ENCODE assay signal across 1 cellular context in the genomic region with DNA sequence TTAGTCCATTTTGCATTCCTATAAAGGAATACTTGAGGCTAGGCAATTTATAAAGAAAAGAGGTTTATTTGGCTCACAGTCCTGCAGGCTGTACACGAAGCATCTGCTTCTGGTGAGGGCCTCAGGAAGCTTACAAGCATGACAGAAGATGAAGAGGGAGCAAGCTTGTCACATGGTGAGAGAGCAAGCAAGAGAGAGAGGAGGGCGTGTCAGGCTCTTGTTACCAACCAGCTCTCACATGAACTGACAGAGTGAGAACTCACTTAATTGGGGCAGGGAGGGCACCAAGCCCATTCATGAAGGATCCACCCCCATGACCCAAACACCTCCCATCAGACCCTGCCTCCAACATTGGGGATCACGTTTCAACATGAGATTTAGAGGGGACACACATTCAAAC.
TF ChIP-seq lines count a peak whose summit lies in the region.

No MANE protein-coding gene starts in this region.

TF ChIP-seq in GM12878, 131 proteins besides CTCF, POLR2A, EP300 and RAD21:
- no peak for TF ChIP-seq CBX5 (IDR thresholded peaks at IDR 0.05; ENCODE audit: low read depth)
- TF ChIP-seq, protein P1, sequence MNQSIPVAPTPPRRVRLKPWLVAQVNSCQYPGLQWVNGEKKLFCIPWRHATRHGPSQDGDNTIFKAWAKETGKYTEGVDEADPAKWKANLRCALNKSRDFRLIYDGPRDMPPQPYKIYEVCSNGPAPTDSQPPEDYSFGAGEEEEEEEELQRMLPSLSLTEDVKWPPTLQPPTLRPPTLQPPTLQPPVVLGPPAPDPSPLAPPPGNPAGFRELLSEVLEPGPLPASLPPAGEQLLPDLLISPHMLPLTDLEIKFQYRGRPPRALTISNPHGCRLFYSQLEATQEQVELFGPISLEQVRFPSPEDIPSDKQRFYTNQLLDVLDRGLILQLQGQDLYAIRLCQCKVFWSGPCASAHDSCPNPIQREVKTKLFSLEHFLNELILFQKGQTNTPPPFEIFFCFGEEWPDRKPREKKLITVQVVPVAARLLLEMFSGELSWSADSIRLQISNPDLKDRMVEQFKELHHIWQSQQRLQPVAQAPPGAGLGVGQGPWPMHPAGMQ (IDR thresholded peaks at IDR 0.05; ENCODE audit: borderline replicate concordance), result no peak
- TF ChIP-seq RAD51 (IDR thresholded peaks at IDR 0.05), result no peak
- no peak for TF ChIP-seq KAT2A (conservative IDR thresholded peaks at IDR 0.05; ENCODE audit: control insufficient read depth, low read depth, low read length)
- TF ChIP-seq, protein P2, sequence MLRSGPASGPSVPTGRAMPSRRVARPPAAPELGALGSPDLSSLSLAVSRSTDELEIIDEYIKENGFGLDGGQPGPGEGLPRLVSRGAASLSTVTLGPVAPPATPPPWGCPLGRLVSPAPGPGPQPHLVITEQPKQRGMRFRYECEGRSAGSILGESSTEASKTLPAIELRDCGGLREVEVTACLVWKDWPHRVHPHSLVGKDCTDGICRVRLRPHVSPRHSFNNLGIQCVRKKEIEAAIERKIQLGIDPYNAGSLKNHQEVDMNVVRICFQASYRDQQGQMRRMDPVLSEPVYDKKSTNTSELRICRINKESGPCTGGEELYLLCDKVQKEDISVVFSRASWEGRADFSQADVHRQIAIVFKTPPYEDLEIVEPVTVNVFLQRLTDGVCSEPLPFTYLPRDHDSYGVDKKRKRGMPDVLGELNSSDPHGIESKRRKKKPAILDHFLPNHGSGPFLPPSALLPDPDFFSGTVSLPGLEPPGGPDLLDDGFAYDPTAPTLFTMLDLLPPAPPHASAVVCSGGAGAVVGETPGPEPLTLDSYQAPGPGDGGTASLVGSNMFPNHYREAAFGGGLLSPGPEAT (IDR thresholded peaks at IDR 0.05; ENCODE audit: low read depth), result no peak
- 0 out of 2 replicates have a peak, but pooled peaks have one; percentile 16 for TF ChIP-seq NFXL1 (IDR thresholded peaks at IDR 0.05; ENCODE audit: borderline replicate concordance)
